ENCODE assay signal across 14 cellular contexts in genomic region chr1:156463874-156464273, GRCh38. TPM values are rescaled to one million over a fixed set of nuclear protein-coding genes. Genes with fewer than 3 reads are reported as not detected.
DNase-seq lines count a peak whose midpoint lies in the region; ATAC-seq and TF ChIP-seq lines count a peak whose summit lies in the region.
"Had no signal": no experiment of that assay in that cellular context is flagged by ENCODE, and none has a peak within 500 bp of the region (broad histone marks: within the 10 kb centered on the region; RNA-seq: fewer than 3 reads in every experiment).

No MANE protein-coding gene starts in this region.

- ATAC-seq in T-helper 17 cell: no peak
- no peak for ATAC-seq in foreskin keratinocyte
- ATAC-seq in naive thymus-derived CD4-positive, alpha-beta T cell: no peak
- ATAC-seq in HG03108 (IDR thresholded peaks at IDR 0.05; ENCODE audit: unreplicated experiment): no peak
- no peak for ATAC-seq in GM18498 (IDR thresholded peaks at IDR 0.05; ENCODE audit: unreplicated experiment)

- peaks cover 0 to 48% (median 16%) of the 10 kb centered on the region in 3 experiments for H3K36me3 ChIP-seq in naive thymus-derived CD4-positive, alpha-beta T cell (ENCODE audit: control insufficient read depth in 2 of 3, insufficient read depth in 3 of 3, low read length in 3 of 3)
- peaks cover 26 to 38% (median 27%) of the 10 kb centered on the region in 3 donors for H3K36me3 ChIP-seq in tibial artery

- TF ChIP-seq CTCF in foreskin keratinocyte (conservative IDR thresholded peaks at IDR 0.05) (no peak), tibial artery (IDR thresholded peaks at IDR 0.05) (no peak)

- peaks cover 8% of the 10 kb centered on the region for H3K36me3 Mint-ChIP-seq in T-helper 17 cell (ENCODE audit: low read depth)
- peaks cover 0 to 36% (median 7%) of the 10 kb centered on the region in 5 donors for H3K36me3 Mint-ChIP-seq in naive thymus-derived CD4-positive, alpha-beta T cell

- no peak overlapping the region for H3K4me3 Mint-ChIP-seq in T-helper 17 cell
- no peak overlapping the region for H3K4me3 Mint-ChIP-seq in naive thymus-derived CD4-positive, alpha-beta T cell
- H3K4me3 Mint-ChIP-seq: activated naive CD4-positive, alpha-beta T cell treated with anti-CD3 and anti-CD28 coated beads, Interleukin-2, amount 10 ng/mL, durations not matched to agents 7 days and 5 days had no signal

- H3K9me3 Mint-ChIP-seq in naive thymus-derived CD4-positive, alpha-beta T cell: no peaks in the 10 kb centered on the region
- H3K9me3 Mint-ChIP-seq: activated naive CD4-positive, alpha-beta T cell treated with anti-CD3 and anti-CD28 coated beads, Interleukin-2, amount 10 ng/mL, durations not matched to agents 7 days and 5 days; CD4-positive, CD25-positive, alpha-beta regulatory T cell had no signal

- H3K9me3 ChIP-seq in T-helper 17 cell (ENCODE audit: control insufficient read depth, low read length, poor library complexity, severe bottlenecking) (no peaks in the 10 kb centered on the region), tibial artery (no peaks in the 10 kb centered on the region)
- no peaks in the 10 kb centered on the region for H3K9me3 ChIP-seq in naive thymus-derived CD4-positive, alpha-beta T cell (ENCODE audit: control insufficient read depth in 2 of 3, low read length in 3 of 3)

- H3K4me1 Mint-ChIP-seq in T-helper 17 cell: peaks cover 26% of the 10 kb centered on the region
- peaks cover 10 to 30% (median 19%) of the 10 kb centered on the region in 7 donors for H3K4me1 Mint-ChIP-seq in naive thymus-derived CD4-positive, alpha-beta T cell

- H3K4me3 ChIP-seq in naive thymus-derived CD4-positive, alpha-beta T cell (ENCODE audit: low read length): no peak overlapping the region
- peak overlapping the region in 1 of 2 donors; percentile 9 for H3K4me3 ChIP-seq in tibial artery
- H3K4me3 ChIP-seq: cardiac muscle cell had no signal

- H3K27ac ChIP-seq in foreskin keratinocyte (peak overlapping the region; percentile 72), tibial artery (peak overlapping the region; percentile 91 to 94)
- H3K27ac ChIP-seq in naive thymus-derived CD4-positive, alpha-beta T cell (ENCODE audit: low read depth, low read length): no peak overlapping the region
- H3K27ac ChIP-seq: cardiac muscle cell had no signal

- DNase-seq in T-helper 17 cell (no peak), foreskin keratinocyte (peak in 1 of 2 donors; percentile 74), tibial artery (peak; percentile 48 to 88), C1 segment of cervical spinal cord (lab: John Stamatoyannopoulos, UW) (no peak), GDM1 (lab: John Stamatoyannopoulos, UW) (no peak)
- no peak for DNase-seq in naive thymus-derived CD4-positive, alpha-beta T cell
- DNase-seq: activated naive CD4-positive, alpha-beta T cell treated with anti-CD3 and anti-CD28 coated beads, Interleukin-2, amount 10 ng/mL, durations not matched to agents 7 days and 5 days; CD4-positive, CD25-positive, alpha-beta regulatory T cell; NCI-H1092 treated with DMSO at 0.1 percent for 48 hours; NCI-H510A; T1000 had no signal

- CTCF ChIA-PET in naive thymus-derived CD4-positive, alpha-beta T cell (lab: Charles Lee): no interaction called here

- POLR2A ChIA-PET in naive thymus-derived CD4-positive, alpha-beta T cell (lab: Charles Lee): no interaction called here

- no peaks in the 10 kb centered on the region for H3K27me3 Mint-ChIP-seq in T-helper 17 cell
- H3K27me3 Mint-ChIP-seq in naive thymus-derived CD4-positive, alpha-beta T cell: no peaks in the 10 kb centered on the region
- H3K27me3 Mint-ChIP-seq: activated naive CD4-positive, alpha-beta T cell treated with anti-CD3 and anti-CD28 coated beads, Interleukin-2, amount 10 ng/mL, durations not matched to agents 7 days and 5 days had no signal

- intact Hi-C loops in naive thymus-derived CD4-positive, alpha-beta T cell (cut with micrococcal nuclease): no loop called here
- intact Hi-C loops in tibial artery (cut with DNase I; ENCODE audit: low total_unique reads): loop anchor here (5.0 kb wide), 1 partner anchor 38 kb away; the partner anchor contains the start of gene MEF2D

- H3K4me1 ChIP-seq in foreskin keratinocyte (peaks cover 18% of the 10 kb centered on the region), tibial artery (peaks cover 5 to 76% (median 62%) of the 10 kb centered on the region in 4 donors)
- no peaks in the 10 kb centered on the region for H3K4me1 ChIP-seq in naive thymus-derived CD4-positive, alpha-beta T cell (ENCODE audit: control insufficient read depth in 2 of 2, insufficient read depth in 2 of 2, low read length in 2 of 2)

- H3K27me3 ChIP-seq in foreskin keratinocyte (no peaks in the 10 kb centered on the region), tibial artery (no peaks in the 10 kb centered on the region)
- no peaks in the 10 kb centered on the region for H3K27me3 ChIP-seq in naive thymus-derived CD4-positive, alpha-beta T cell (ENCODE audit: control insufficient read depth in 2 of 2, insufficient read depth in 2 of 2, low read length in 2 of 2)
- H3K27me3 ChIP-seq: cardiac muscle cell had no signal

- H3K27ac Mint-ChIP-seq in T-helper 17 cell: peak overlapping the region; percentile 72
- H3K27ac Mint-ChIP-seq in naive thymus-derived CD4-positive, alpha-beta T cell: peak overlapping the region in 6 of 9 donors; percentile 19 to 89 (median 31)
- H3K27ac Mint-ChIP-seq: activated naive CD4-positive, alpha-beta T cell treated with anti-CD3 and anti-CD28 coated beads, Interleukin-2, amount 10 ng/mL, durations not matched to agents 7 days and 5 days had no signal

RNA-seq across cellular contexts. Expression of gene MEF2D, which starts 36.7 kb away (rescaled TPM):
- total RNA-seq in T-helper 17 cell: 100 to 1,000 TPM; 142 to 157 TPM
- total RNA-seq in foreskin keratinocyte: 17.2 and 18.5 TPM in 2 replicates
- 13.1 and 13.3 TPM in 2 replicates for polyA plus RNA-seq in foreskin keratinocyte
- 100 to 1,000 TPM in 2 of 5 experiments, 10 to 100 TPM in 3; 48.1 to 190 (median 67.7) TPM for total RNA-seq in naive thymus-derived CD4-positive, alpha-beta T cell
- 10 to 100 TPM in 1 of 2 donors, 1 to 10 TPM in 1; 4.5 to 10.0 TPM for polyA plus RNA-seq in naive thymus-derived CD4-positive, alpha-beta T cell

Comparison
In these comparisons a context has a peak if more than half of its experiments do, and no peak if none do; other contexts are left out.
1. DNase-seq: peak in tibial artery (2 of 2); none in T-helper 17 cell (0 of 3), naive thymus-derived CD4-positive, alpha-beta T cell (0 of 9), C1 segment of cervical spinal cord (0 of 14) and GDM1 (single experiment).